ENCODE assay signal across 21 cellular contexts in genomic region chr3:121969631-121970030, GRCh38. TPM values are rescaled to one million over a fixed set of nuclear protein-coding genes. Genes with fewer than 3 reads are reported as not detected.
A peak's percentile ranks its signal among the peaks of the same experiment; 100 is the strongest.
DNase-seq lines count a peak whose midpoint lies in the region; ATAC-seq and TF ChIP-seq lines count a peak whose summit lies in the region.
"Had no signal": no experiment of that assay in that cellular context is flagged by ENCODE, and none has a peak within 500 bp of the region (broad histone marks: within the 10 kb centered on the region; RNA-seq: fewer than 3 reads in every experiment).

No MANE protein-coding gene starts in this region.

- H4K20me1 ChIP-seq in smooth muscle cell (ENCODE audit: low read depth) = no peaks in the 10 kb centered on the region

- no peak overlapping the region for H3K4me3 Mint-ChIP-seq in immature natural killer cell
- H3K4me3 Mint-ChIP-seq: B cell; CD4-positive, alpha-beta T cell had no signal

- no peak overlapping the region for H3K4me3 ChIP-seq in Jurkat, Clone E6-1 (ENCODE audit: low read length)
- H3K4me3 ChIP-seq in RWPE2 (ENCODE audit: severe bottlenecking) (no peak overlapping the region), smooth muscle cell (no peak overlapping the region)

- no peak overlapping the region for H3K4me2 ChIP-seq in smooth muscle cell

- H3K27me3 ChIP-seq in RWPE2 (ENCODE audit: insufficient read depth, poor library complexity, severe bottlenecking) = no peaks in the 10 kb centered on the region
- no peaks in the 10 kb centered on the region for H3K27me3 ChIP-seq in smooth muscle cell (ENCODE audit: low read depth)

- no peak for ATAC-seq in RWPE2 (ENCODE audit: low read depth)
- ATAC-seq: HepG2 had no signal

- no peaks in the 10 kb centered on the region for H3K4me1 Mint-ChIP-seq in immature natural killer cell

- H3K36me3 Mint-ChIP-seq in immature natural killer cell = no peaks in the 10 kb centered on the region

- H3K9ac ChIP-seq in smooth muscle cell (ENCODE audit: low read depth) = no peak overlapping the region

- DNase-seq in Jurkat, Clone E6-1 (ENCODE audit: low read depth, low spot score) = peak; percentile 87
- DNase-seq in RWPE2 (ENCODE audit: low spot score) (no peak), epithelial cell of prostate (ENCODE audit: low read depth, low spot score) (no peak), smooth muscle cell (lab: John Stamatoyannopoulos, UW; ENCODE audit: unreplicated experiment) (no peak), immature natural killer cell (no peak), NCI-H187 (lab: John Stamatoyannopoulos, UW) (no peak), hepatic stellate cell (ENCODE audit: low spot score) (no peak)
- DNase-seq: Calu3; CD4-positive, alpha-beta T cell; GOT3; Kasumi-1; MV-4-11; NCI-H1436; NCI-H2029 treated with DMSO at 0.1 percent for 48 hours; NCI-H2171 treated with DMSO at 0.1 percent for 48 hours; NCI-H446 treated with DMSO at 0.1 percent for 48 hours; OCI-M1; RPMI8226 had no signal

- H3K9me3 ChIP-seq in RWPE2 (ENCODE audit: severe bottlenecking) (peaks cover 4% of the 10 kb centered on the region), smooth muscle cell (replicated peaks; ENCODE audit: low read depth) (no peaks in the 10 kb centered on the region)

- no peak overlapping the region for H2AFZ ChIP-seq in smooth muscle cell (ENCODE audit: low read depth)

- H3K27ac ChIP-seq in RWPE2 (ENCODE audit: poor library complexity, severe bottlenecking) (peak overlapping the region; percentile 89), epithelial cell of prostate (peak overlapping the region; percentile 64), smooth muscle cell (ENCODE audit: low read depth) (peak overlapping the region; percentile 33)

- H3K27me3 Mint-ChIP-seq in immature natural killer cell (ENCODE audit: low read depth in 3 of 3) = peaks cover 0 to 5% (median 3%) of the 10 kb centered on the region in 3 donors
- H3K27me3 Mint-ChIP-seq: B cell had no signal

- peaks cover 26% of the 10 kb centered on the region for H3K4me1 ChIP-seq in RWPE2 (ENCODE audit: insufficient read depth, poor library complexity, severe bottlenecking)
- no peaks in the 10 kb centered on the region for H3K4me1 ChIP-seq in smooth muscle cell (ENCODE audit: low read depth)

- H3K79me2 ChIP-seq in smooth muscle cell (ENCODE audit: low read depth) = no peaks in the 10 kb centered on the region

- H3K27ac Mint-ChIP-seq in immature natural killer cell = no peak overlapping the region
- H3K27ac Mint-ChIP-seq: B cell; CD4-positive, alpha-beta T cell had no signal

- H3K36me3 ChIP-seq in RWPE2 (ENCODE audit: low read depth) (no peaks in the 10 kb centered on the region), smooth muscle cell (ENCODE audit: low read depth) (no peaks in the 10 kb centered on the region)

- peaks cover 5% of the 10 kb centered on the region for H3F3A ChIP-seq in smooth muscle cell (ENCODE audit: low read depth)

- H3K9me3 Mint-ChIP-seq in immature natural killer cell = peaks cover 0 to 4% (median 3%) of the 10 kb centered on the region in 6 donors

- TF ChIP-seq CTCF in RWPE2 (IDR thresholded peaks at IDR 0.05; ENCODE audit: poor library complexity, severe bottlenecking) (no peak), smooth muscle cell (IDR thresholded peaks at IDR 0.05; ENCODE audit: borderline replicate concordance, insufficient read depth, poor library complexity, severe bottlenecking) (no peak)

- WGBS in smooth muscle cell (ENCODE audit: low lambda C conversion rate) = 52% methylated on average over 2 of the region's 2 CpGs

RNA-seq across cellular contexts. Expression of gene ILDR1, which starts 52.4 kb away (rescaled TPM):
- polyA plus RNA-seq in Jurkat, Clone E6-1 (2012; ENCODE audit: insufficient read depth, insufficient read length) = not detected
- 1.4 TPM in 1 of 2 replicates, not detected in the other for total RNA-seq in smooth muscle cell
- polyA plus RNA-seq in smooth muscle cell = 1.4 TPM in 1 of 2 replicates, not detected in the other
- polyA plus RNA-seq in immature natural killer cell = not detected
- total RNA-seq: CD4-positive, alpha-beta T cell; HepG2 had no signal
- polyA plus RNA-seq: AG04450, HepG2 had no signal

Comparison
In these comparisons a context has a peak if more than half of its experiments do, and no peak if none do; other contexts are left out.
1. H3K27ac ChIP-seq: peak in every context shown above with its lines; median percentile 89 in RWPE2; 64 in epithelial cell of prostate; 33 in smooth muscle cell.